In the genomic region with DNA sequence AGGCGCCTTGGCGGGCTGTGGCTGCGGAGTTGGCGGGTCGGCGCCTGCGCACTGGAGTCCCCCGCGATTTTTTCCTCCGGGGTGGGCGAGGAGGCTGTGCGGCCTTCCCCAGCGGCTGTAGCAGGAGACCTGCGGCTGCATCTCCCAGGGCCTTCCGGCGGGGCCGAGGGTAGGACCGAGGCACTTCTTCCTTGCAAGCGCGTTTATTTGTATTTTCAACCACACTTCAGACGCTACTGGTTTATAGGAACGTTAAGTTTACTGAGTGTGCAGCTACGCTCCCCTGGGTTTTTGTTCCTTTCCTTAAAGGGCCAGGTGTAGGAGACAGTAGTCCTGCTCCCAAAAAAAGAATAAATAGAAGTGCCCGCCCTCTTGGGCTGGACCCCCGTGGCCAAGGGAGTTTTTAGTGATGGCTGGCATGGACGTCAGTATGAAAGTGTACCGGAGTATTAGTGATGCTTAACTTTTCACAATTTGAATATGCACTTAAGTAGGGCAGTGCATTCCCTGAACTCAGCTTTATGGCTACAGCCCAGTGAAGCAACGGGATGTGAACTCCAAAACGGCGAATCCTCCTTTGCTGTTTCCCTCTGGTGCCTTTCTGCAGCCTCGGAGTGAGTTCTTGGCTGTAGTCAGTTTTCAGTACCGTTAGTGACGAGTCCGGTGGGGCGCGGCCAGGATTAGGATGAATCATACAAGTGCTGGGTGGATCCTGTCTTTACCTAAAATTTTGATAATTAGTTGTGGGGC, we compare ENCODE assay signal across 8 cellular contexts. TPM values are rescaled to one million over a fixed set of nuclear protein-coding genes. Genes with fewer than 3 reads are reported as not detected.
A peak's percentile ranks its signal among the peaks of the same experiment; 100 is the strongest.
DNase-seq lines count a peak whose midpoint lies in the region; ATAC-seq, FAIRE-seq and TF ChIP-seq lines count a peak whose summit lies in the region.

No MANE protein-coding gene starts in this region.

- CTCF ChIA-PET in endothelial cell of umbilical vein (lab: Charles Lee) = interaction anchor here (1.2 to 1.7 kb wide), 3 partner anchors 30 to 125 kb away, joined by 3 to 6 read pairs (median 5); no protein-coding TSS in a partner anchor

- intact Hi-C loops in endothelial cell of umbilical vein (cut with micrococcal nuclease) = loop anchor here (1.0 to 2.0 kb wide), 4 partner anchors 10 to 287 kb away; partner anchors contain the start of genes MTRF1L and MYCT1

- TF ChIP-seq CTCF in endothelial cell of umbilical vein (IDR thresholded peaks at IDR 0.05; ENCODE audit: extremely low read depth in 1 of 2, insufficient read depth in 1 of 2, low read depth in 1 of 2, low read length in 2 of 2) = no peak

- FAIRE-seq in endothelial cell of umbilical vein (lab: Jason Lieb, UNC) = peak; percentile 91

- POLR2A ChIA-PET in endothelial cell of umbilical vein (lab: Charles Lee) = interaction anchor here (1.2 kb wide), 1 partner anchor 285 kb away, joined by 3 read pairs; no protein-coding TSS in a partner anchor

- peak overlapping the region; percentile 86 for H3K27ac ChIP-seq in endothelial cell of umbilical vein (ENCODE audit: insufficient read depth, low read depth, low read length)

- dilution Hi-C loops in endothelial cell of umbilical vein (cut with MboI; ENCODE audit: extremely low pct_ligation_motif_present, low sequenced_read_pairs) = no loop called here

- H3K27me3 ChIP-seq in NT2/D1 (ENCODE audit: insufficient read depth, insufficient read length) (no peaks in the 10 kb centered on the region), endothelial cell of umbilical vein (ENCODE audit: control insufficient read depth in 2 of 2, insufficient read depth in 2 of 2, low read length in 2 of 2) (no peaks in the 10 kb centered on the region)

- H3K4me1 ChIP-seq in NT2/D1 (ENCODE audit: insufficient read depth, insufficient read length) (no peaks in the 10 kb centered on the region), endothelial cell of umbilical vein (ENCODE audit: control insufficient read depth, extremely low read depth, insufficient read depth, low read length) (peaks cover 35% of the 10 kb centered on the region)

- no peaks in the 10 kb centered on the region for H3K9me1 ChIP-seq in endothelial cell of umbilical vein (replicated peaks; ENCODE audit: control insufficient read depth, extremely low read depth, insufficient read depth, low read length)

- peak overlapping the region; percentile 65 for H2AFZ ChIP-seq in endothelial cell of umbilical vein (ENCODE audit: low read depth, low read length)

- no peak for TF ChIP-seq POLR2A in endothelial cell of umbilical vein (IDR thresholded peaks at IDR 0.05; ENCODE audit: low read depth, low read length)

- peaks cover 59% of the 10 kb centered on the region for H3K79me2 ChIP-seq in endothelial cell of umbilical vein (ENCODE audit: control insufficient read depth, insufficient read depth, low read length)

- peak; percentile 98 for DNase-seq in AG20443 (ENCODE audit: low spot score)
- DNase-seq in NT2/D1 (ENCODE audit: low read depth, low spot score) = peak; percentile 84
- DNase-seq in activated T-cell treated with anti-CD3 and anti-CD28 coated beads for 1 hour (ENCODE audit: low read depth) = peak; percentile 90
- DNase-seq in endothelial cell of umbilical vein (ENCODE audit: low read depth, low spot score) = peak; percentile 69
- peak; percentile 93 for DNase-seq in middle frontal gyrus (ENCODE audit: extremely low spot score, low spot score)
- DNase-seq in stimulated activated CD8-positive, alpha-beta memory T cell treated with anti-CD3 and anti-CD28 coated beads, Interleukin-2, amount 100 ng/mL, for 1 hour (ENCODE audit: low read depth in 2 of 2) = peak; percentile 85 to 89

- H4K20me1 ChIP-seq in endothelial cell of umbilical vein (replicated peaks; ENCODE audit: control insufficient read depth, extremely low read depth, insufficient read depth, low read length) = no peaks in the 10 kb centered on the region

- peaks cover 21% of the 10 kb centered on the region for H3K36me3 ChIP-seq in NT2/D1 (ENCODE audit: insufficient read depth, insufficient read length, low read length)
- H3K36me3 ChIP-seq in endothelial cell of umbilical vein (ENCODE audit: control insufficient read depth in 2 of 2, extremely low read depth in 1 of 2, insufficient read depth in 2 of 2, low read length in 2 of 2) = peaks cover 0 to 2% of the 10 kb centered on the region in 2 experiments

- BruUV-seq in endothelial cell of umbilical vein (replicated peaks; lab: Mats Ljungman, UMichigan) = TSS peak; percentile 66

- ATAC-seq in GM19035 (IDR thresholded peaks at IDR 0.05; ENCODE audit: unreplicated experiment) (peak; percentile 23), HG03432 (IDR thresholded peaks at IDR 0.05; ENCODE audit: unreplicated experiment) (peak; percentile 22)

- H3K4me2 ChIP-seq in endothelial cell of umbilical vein (ENCODE audit: insufficient read depth, low read length) = peak overlapping the region; percentile 95

- H3K9me3 ChIP-seq in NT2/D1 (ENCODE audit: insufficient read depth, low read length) (no peaks in the 10 kb centered on the region), endothelial cell of umbilical vein (replicated peaks; ENCODE audit: control insufficient read depth, insufficient read depth, low read length) (no peaks in the 10 kb centered on the region)

- H3K4me3 ChIP-seq in NT2/D1 (ENCODE audit: insufficient read length, low read depth) (peak overlapping the region; percentile 81), endothelial cell of umbilical vein (replicated peaks in 1 of 3; ENCODE audit: insufficient read depth in 1 of 3, low read depth in 1 of 3, low read length in 3 of 3) (peak overlapping the region; percentile 49 to 93 (median 76))

- H3K9ac ChIP-seq in NT2/D1 (ENCODE audit: insufficient read length, low read depth) = peak overlapping the region; percentile 89
- H3K9ac ChIP-seq in endothelial cell of umbilical vein (replicated peaks; ENCODE audit: extremely low read depth, insufficient read depth, low read length) = peak overlapping the region; percentile 92

TF ChIP-seq in endothelial cell of umbilical vein, 7 proteins besides CTCF, POLR2A, EP300 and RAD21:
- peak; percentile 80 for TF ChIP-seq POLR2AphosphoS5 (IDR thresholded peaks at IDR 0.05; ENCODE audit: insufficient read depth, low read depth, low read length)
- peak; percentile 68 for TF ChIP-seq FOS (IDR thresholded peaks at IDR 0.05; ENCODE audit: borderline replicate concordance, insufficient read depth, low read length)
- TF ChIP-seq EZH2 (IDR thresholded peaks at IDR 0.05; ENCODE audit: borderline replicate concordance, low read depth, low read length, severe bottlenecking) = no peak

RNA-seq across cellular contexts. Expression of gene FBXO5, which starts 1.0 kb away (rescaled TPM):
- 27.1 and 28.1 TPM in 2 replicates for total RNA-seq in endothelial cell of umbilical vein
- polyA plus RNA-seq in endothelial cell of umbilical vein = 5.4 and 6.1 TPM in 2 replicates
- 13.4 and 13.9 TPM in 2 replicates for polyA plus RNA-seq in endothelial cell of umbilical vein (2011; cell fraction: cytosol; rRNA removed)
- 13.0 and 17.5 TPM in 2 replicates for polyA plus RNA-seq in endothelial cell of umbilical vein (2011; cell fraction: nucleus; rRNA removed)
- 6.4 and 15.2 TPM in 2 replicates for polyA plus RNA-seq in endothelial cell of umbilical vein (2012)
- polyA minus RNA-seq in endothelial cell of umbilical vein = 4.0 and 4.8 TPM in 2 replicates
- 13.0 TPM for polyA minus RNA-seq in endothelial cell of umbilical vein (2011; cell fraction: cytosol; rRNA and poly(A)+ RNA removed)
- 8.8 and 12.2 TPM in 2 replicates for polyA minus RNA-seq in endothelial cell of umbilical vein (2011; cell fraction: nucleus; rRNA and poly(A)+ RNA removed)

RNA-seq across cellular contexts. Expression of gene MTRF1L, which starts 18.7 kb away (rescaled TPM):
- total RNA-seq in endothelial cell of umbilical vein = 27.5 and 31.2 TPM in 2 replicates
- 5.2 and 6.2 TPM in 2 replicates for polyA plus RNA-seq in endothelial cell of umbilical vein
- 8.3 and 9.1 TPM in 2 replicates for polyA plus RNA-seq in endothelial cell of umbilical vein (2011; cell fraction: cytosol; rRNA removed)
- 20.5 and 32.0 TPM in 2 replicates for polyA plus RNA-seq in endothelial cell of umbilical vein (2011; cell fraction: nucleus; rRNA removed)
- 9.5 and 19.1 TPM in 2 replicates for polyA plus RNA-seq in endothelial cell of umbilical vein (2012)
- 10.5 and 10.9 TPM in 2 replicates for polyA minus RNA-seq in endothelial cell of umbilical vein
- 8.8 TPM for polyA minus RNA-seq in endothelial cell of umbilical vein (2011; cell fraction: cytosol; rRNA and poly(A)+ RNA removed)
- polyA minus RNA-seq in endothelial cell of umbilical vein (2011; cell fraction: nucleus; rRNA and poly(A)+ RNA removed) = 39.7 and 47.9 TPM in 2 replicates

Comparison
In these comparisons a context has a peak if more than half of its experiments do, and no peak if none do; other contexts are left out.
1. Peak in every context shown above with its lines: DNase-seq, ATAC-seq, H3K4me3 ChIP-seq and H3K27ac ChIP-seq.